In genomic region chr12:106134294-106134949, GRCh38 we compare ENCODE assay signal across 15 cellular contexts. TPM values are rescaled to one million over a fixed set of nuclear protein-coding genes. Genes with fewer than 3 reads are reported as not detected.
DNase-seq lines count a peak whose midpoint lies in the region; ATAC-seq and TF ChIP-seq lines count a peak whose summit lies in the region.
"Had no signal": no experiment of that assay in that cellular context is flagged by ENCODE, and none has a peak within 500 bp of the region (broad histone marks: within the 10 kb centered on the region; RNA-seq: fewer than 3 reads in every experiment).

No MANE protein-coding gene starts in this region.

- H3K9me3 Mint-ChIP-seq in natural killer cell treated with Interleukin-12 subunit alpha and Interleukin-12 subunit beta and Interleukin-15 and Interleukin-18, amount 100 ng/mL, for 72 hours: no peaks in the 10 kb centered on the region
- no peaks in the 10 kb centered on the region for H3K9me3 Mint-ChIP-seq in natural killer cell
- no peaks in the 10 kb centered on the region for H3K9me3 Mint-ChIP-seq in nephron progenitor cell

- no peaks in the 10 kb centered on the region for H3K36me3 ChIP-seq in MG63
- H3K36me3 ChIP-seq: brain microvascular endothelial cell had no signal

- no peak for ATAC-seq in natural killer cell treated with Interleukin-12 subunit alpha and Interleukin-12 subunit beta and Interleukin-15 and Interleukin-18, amount 100 ng/mL, for 72 hours
- no peak for ATAC-seq in natural killer cell

- H3K27me3 ChIP-seq in MG63: no peaks in the 10 kb centered on the region
- H3K27me3 ChIP-seq: brain microvascular endothelial cell had no signal

- peaks cover 11 to 41% of the 10 kb centered on the region in 2 donors for H3K4me1 Mint-ChIP-seq in natural killer cell treated with Interleukin-12 subunit alpha and Interleukin-12 subunit beta and Interleukin-15 and Interleukin-18, amount 100 ng/mL, for 72 hours (ENCODE audit: low read depth in 2 of 2)
- H3K4me1 Mint-ChIP-seq in natural killer cell: peaks cover 0 to 23% of the 10 kb centered on the region in 2 donors
- peaks cover 79% of the 10 kb centered on the region for H3K4me1 Mint-ChIP-seq in nephron progenitor cell

- no peaks in the 10 kb centered on the region for H3K9me3 ChIP-seq in MG63

- TF ChIP-seq CTCF in natural killer cell (IDR thresholded peaks at IDR 0.05) (no peak), nephron progenitor cell (IDR thresholded peaks at IDR 0.05) (no peak)

- peaks cover 34 to 49% of the 10 kb centered on the region in 2 donors for H3K27me3 Mint-ChIP-seq in natural killer cell treated with Interleukin-12 subunit alpha and Interleukin-12 subunit beta and Interleukin-15 and Interleukin-18, amount 100 ng/mL, for 72 hours
- H3K27me3 Mint-ChIP-seq in natural killer cell (ENCODE audit: low read depth in 2 of 2) (peaks cover 34 to 55% of the 10 kb centered on the region in 2 donors), nephron progenitor cell (ENCODE audit: low read depth, poor library complexity) (no peaks in the 10 kb centered on the region)

- intact Hi-C loops in natural killer cell (cut with micrococcal nuclease): no loop called here

- peak overlapping the region; percentile 39 for H3K27ac ChIP-seq in cingulate gyrus (ENCODE audit: low read depth, low read length)
- H3K27ac ChIP-seq: brain microvascular endothelial cell had no signal

- H3K36me3 Mint-ChIP-seq in natural killer cell treated with Interleukin-12 subunit alpha and Interleukin-12 subunit beta and Interleukin-15 and Interleukin-18, amount 100 ng/mL, for 72 hours: no peaks in the 10 kb centered on the region
- H3K36me3 Mint-ChIP-seq in natural killer cell (no peaks in the 10 kb centered on the region), nephron progenitor cell (ENCODE audit: low read depth) (no peaks in the 10 kb centered on the region)

- H3K4me3 Mint-ChIP-seq in natural killer cell treated with Interleukin-12 subunit alpha and Interleukin-12 subunit beta and Interleukin-15 and Interleukin-18, amount 100 ng/mL, for 72 hours: no peak overlapping the region
- H3K4me3 Mint-ChIP-seq in natural killer cell (no peak overlapping the region), nephron progenitor cell (peak overlapping the region; percentile 100)

- DNase-seq in natural killer cell treated with Interleukin-12 subunit alpha and Interleukin-12 subunit beta and Interleukin-15 and Interleukin-18, amount 100 ng/mL, for 72 hours (ENCODE audit: low spot score): peak; percentile 51
- DNase-seq in natural killer cell: no peak
- DNase-seq in nephron progenitor cell: no peak
- DNase-seq in AG08395 (ENCODE audit: low spot score): no peak
- no peak for DNase-seq in activated T-cell treated with anti-CD3 and anti-CD28 coated beads, Interleukin-2, amount 50 U/mL, for 48 hours
- DNase-seq in activated CD4-positive, alpha-beta T cell treated with anti-CD3 and anti-CD28 coated beads, Interleukin-2, amount 50 U/mL, for 1 hour: no peak
- DNase-seq in MG63: no peak
- DNase-seq: activated gamma-delta T cell; brain microvascular endothelial cell; effector memory CD4-positive, alpha-beta T cell; foreskin melanocyte; NCI-H187; NCI-H524 treated with DMSO at 0.1 percent for 48 hours had no signal

- H3K27ac Mint-ChIP-seq in natural killer cell treated with Interleukin-12 subunit alpha and Interleukin-12 subunit beta and Interleukin-15 and Interleukin-18, amount 100 ng/mL, for 72 hours: peak overlapping the region in 1 of 2 donors; percentile 46
- no peak overlapping the region for H3K27ac Mint-ChIP-seq in natural killer cell
- H3K27ac Mint-ChIP-seq in nephron progenitor cell: no peak overlapping the region

- H3K4me3 ChIP-seq in MG63: no peak overlapping the region

RNA-seq across cellular contexts. Expression of gene NUAK1, which starts 4.3 kb away (rescaled TPM):
- total RNA-seq in natural killer cell treated with Interleukin-12 subunit alpha and Interleukin-12 subunit beta and Interleukin-15 and Interleukin-18, amount 100 ng/mL, for 72 hours: 1 to 10 TPM in 1 of 2 donors, under 1 TPM in 1; 0.05 to 1.6 TPM
- 10 to 100 TPM in 1 of 3 donors, 1 to 10 TPM in 2; 1.4 to 10.9 (median 3.4) TPM for total RNA-seq in natural killer cell
- total RNA-seq in MG63 (2014; rRNA removed; shearing (Covaris generic); ENCODE audit: low replicate concordance): 1.9 and 4.9 TPM in 2 replicates
- total RNA-seq: activated CD8-positive, alpha-beta memory T cell treated with anti-CD3 and anti-CD28 coated beads for 36 hours had no signal
